Comparison of ENCODE assay signal across 1 cellular context in the genomic region with DNA sequence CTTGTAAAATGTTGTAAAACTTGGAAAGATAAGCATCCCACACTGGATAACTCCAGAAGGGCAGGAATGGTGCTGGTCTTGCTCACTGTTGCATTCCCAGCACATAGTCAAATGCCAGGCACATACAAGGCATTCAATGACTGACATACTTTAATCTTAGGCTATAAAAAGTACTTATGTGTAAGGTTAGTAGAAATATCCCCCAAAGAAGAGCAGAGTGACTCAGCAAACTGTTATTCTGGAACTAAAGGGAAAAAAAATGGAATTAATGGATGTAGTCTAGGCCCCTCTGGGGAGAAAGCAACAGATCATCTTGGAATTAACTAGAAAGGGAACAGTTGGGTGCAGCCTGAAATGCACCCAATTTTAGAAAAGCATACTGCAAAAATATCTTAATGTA.
TF ChIP-seq lines count a peak whose summit lies in the region.

No MANE protein-coding gene starts in this region.

TF ChIP-seq in HepG2, 621 proteins besides CTCF, POLR2A, EP300 and RAD21 (continued from another document):
- TF ChIP-seq, protein P1, sequence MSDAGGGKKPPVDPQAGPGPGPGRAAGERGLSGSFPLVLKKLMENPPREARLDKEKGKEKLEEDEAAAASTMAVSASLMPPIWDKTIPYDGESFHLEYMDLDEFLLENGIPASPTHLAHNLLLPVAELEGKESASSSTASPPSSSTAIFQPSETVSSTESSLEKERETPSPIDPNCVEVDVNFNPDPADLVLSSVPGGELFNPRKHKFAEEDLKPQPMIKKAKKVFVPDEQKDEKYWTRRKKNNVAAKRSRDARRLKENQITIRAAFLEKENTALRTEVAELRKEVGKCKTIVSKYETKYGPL (CRISPR knock-in tag; IDR thresholded peaks at IDR 0.05), result no peak
